In the genomic region with DNA sequence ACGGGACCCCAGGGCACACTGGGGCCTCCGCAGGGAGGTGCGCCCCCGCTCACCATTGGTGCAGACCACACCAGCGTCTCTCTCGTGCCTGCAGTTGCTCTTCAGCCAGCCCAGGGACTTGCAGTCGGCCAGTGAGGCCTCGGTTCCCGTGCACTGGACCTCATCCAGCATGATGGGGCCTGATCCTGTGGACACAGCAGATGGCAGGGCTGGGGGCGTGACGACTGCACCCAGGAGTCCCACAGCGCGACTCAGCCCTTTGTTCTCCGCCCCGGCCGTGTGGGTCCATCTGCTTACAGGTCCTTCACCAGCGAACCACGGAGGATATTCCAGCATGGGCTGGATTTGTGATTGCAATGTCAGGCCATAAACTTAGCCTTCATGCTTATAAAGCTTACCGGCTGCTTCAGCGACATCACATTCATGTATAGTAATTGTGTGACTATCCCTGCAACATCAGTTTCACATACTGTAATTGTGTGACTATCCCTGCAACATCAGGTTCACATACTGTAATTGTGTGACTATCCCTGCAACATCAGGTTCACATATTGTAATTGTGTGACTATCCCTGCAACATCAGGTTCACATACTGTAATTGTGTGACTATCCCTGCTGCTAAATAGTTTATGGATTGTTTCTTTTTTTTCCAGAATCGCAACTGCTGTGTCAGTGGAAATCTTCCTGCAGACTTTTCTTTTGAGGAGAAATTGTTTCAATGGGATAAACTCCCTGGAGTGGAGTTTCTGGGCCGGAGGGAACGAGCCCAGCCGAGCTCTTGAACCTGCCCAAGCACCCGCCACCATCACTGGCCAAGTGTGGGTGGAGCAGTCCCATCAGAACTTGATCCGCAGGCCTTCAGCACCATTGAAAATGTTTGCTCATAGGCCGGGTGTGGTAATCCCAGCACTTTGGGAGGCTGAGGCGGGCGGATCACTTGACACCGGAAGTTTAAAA, we compare ENCODE assay signal across 8 cellular contexts. TPM values are rescaled to one million over a fixed set of nuclear protein-coding genes. Genes with fewer than 3 reads are reported as not detected.
A peak's percentile ranks its signal among the peaks of the same experiment; 100 is the strongest.
DNase-seq lines count a peak whose midpoint lies in the region; ATAC-seq and TF ChIP-seq lines count a peak whose summit lies in the region.

No MANE protein-coding gene starts in this region.

- H3K4me3 ChIP-seq in endodermal cell (ENCODE audit: low read length), result no peak overlapping the region
- H3K4me3 ChIP-seq in mucosa of rectum (ENCODE audit: low read length in 2 of 2), result no peak overlapping the region

- H3K4me3 Mint-ChIP-seq in endodermal cell, result peak overlapping the region; percentile 41

- DNase-seq in NCI-H510A (lab: John Stamatoyannopoulos, UW) (peak; percentile 83), endodermal cell (peak; percentile 89), NCI-H1092 treated with DMSO at 0.1 percent for 48 hours (lab: John Stamatoyannopoulos, UW) (no peak)
- DNase-seq in effector CD8-positive, alpha-beta T cell (lab: John Stamatoyannopoulos, UW), result no peak

- no peak for ATAC-seq in GM19467 (IDR thresholded peaks at IDR 0.05; ENCODE audit: unreplicated experiment)
- ATAC-seq in GM18519 (IDR thresholded peaks at IDR 0.05; ENCODE audit: low FRiP score, unreplicated experiment), result no peak

- peaks cover 27% of the 10 kb centered on the region for H3K4me1 Mint-ChIP-seq in endodermal cell

- H3K27ac ChIP-seq in endodermal cell (ENCODE audit: low read depth, low read length), result peak overlapping the region; percentile 80
- H3K27ac ChIP-seq in mucosa of rectum (ENCODE audit: low read depth in 2 of 2, low read length in 2 of 2), result peak overlapping the region; percentile 66 to 70

- H3K9me3 ChIP-seq in ES-I3 (ENCODE audit: control insufficient read depth, insufficient read depth, low read length) (no peaks in the 10 kb centered on the region), endodermal cell (ENCODE audit: control insufficient read depth, low read length) (no peaks in the 10 kb centered on the region), mucosa of rectum (ENCODE audit: control insufficient read depth in 2 of 2, low read length in 2 of 2) (no peaks in the 10 kb centered on the region)

- no peak for TF ChIP-seq CTCF in endodermal cell (conservative IDR thresholded peaks at IDR 0.05)

- H3K36me3 ChIP-seq in ES-I3 (ENCODE audit: insufficient read depth, low read length) (no peaks in the 10 kb centered on the region), endodermal cell (ENCODE audit: control insufficient read depth, insufficient read depth, low read length) (no peaks in the 10 kb centered on the region), mucosa of rectum (ENCODE audit: control insufficient read depth in 2 of 2, insufficient read depth in 2 of 2, low read length in 2 of 2) (peaks cover 7 to 21% of the 10 kb centered on the region in 2 donors)

- no peaks in the 10 kb centered on the region for H3K27me3 Mint-ChIP-seq in endodermal cell (ENCODE audit: insufficient read depth)

- peaks cover 3% of the 10 kb centered on the region; the same call in 1 of the 2 replicates for H3K4me1 ChIP-seq in ES-I3 (ENCODE audit: insufficient read depth, low read length)
- peaks cover 10% of the 10 kb centered on the region for H3K4me1 ChIP-seq in endodermal cell (ENCODE audit: control insufficient read depth, insufficient read depth, low read length)
- H3K4me1 ChIP-seq in mucosa of rectum (ENCODE audit: control insufficient read depth in 2 of 2, insufficient read depth in 2 of 2, low read length in 2 of 2), result peaks cover 45 to 51% of the 10 kb centered on the region in 2 donors

- no peaks in the 10 kb centered on the region for H3K36me3 Mint-ChIP-seq in endodermal cell (ENCODE audit: low read depth)

- H3K27me3 ChIP-seq in endodermal cell (ENCODE audit: control insufficient read depth, insufficient read depth, low read length, poor library complexity, severe bottlenecking) (no peaks in the 10 kb centered on the region), mucosa of rectum (ENCODE audit: control insufficient read depth in 2 of 2, insufficient read depth in 2 of 2, low read length in 2 of 2) (no peaks in the 10 kb centered on the region)

- peak overlapping the region; percentile 47; the same call in 1 of the 2 replicates for H3K9ac ChIP-seq in ES-I3 (ENCODE audit: low read depth, low read length)
- H3K9ac ChIP-seq in endodermal cell (ENCODE audit: extremely low read depth, low read length, poor library complexity, severe bottlenecking), result no peak overlapping the region
- H3K9ac ChIP-seq in mucosa of rectum (ENCODE audit: low read depth in 1 of 2, low read length in 2 of 2), result no peak overlapping the region

- WGBS in endodermal cell (ENCODE audit: insufficient coverage in 1 of 2, insufficient read length in 1 of 2), 2 experiments, result 78 to 82% methylated on average over 19 to 30 of the region's 30 CpGs

- no peaks in the 10 kb centered on the region for H3K9me3 Mint-ChIP-seq in endodermal cell

- peak overlapping the region; percentile 91 for H3K27ac Mint-ChIP-seq in endodermal cell

RNA-seq across cellular contexts. Expression of gene LGALS3BP, which starts 4.8 kb away (rescaled TPM):
- total RNA-seq in endodermal cell, result 10 to 100 TPM; 23.3 to 71.4 TPM
- 51.4 TPM for polyA plus RNA-seq in endodermal cell (2013, experiment 1 of 2)
- 47.9 TPM for polyA plus RNA-seq in endodermal cell (2013, experiment 2 of 2)

RNA-seq across cellular contexts. Expression of gene CANT1, which starts 34.7 kb away (rescaled TPM):
- 10 to 100 TPM; 57.5 to 61.8 TPM for total RNA-seq in endodermal cell
- 50.7 TPM for polyA plus RNA-seq in endodermal cell (2013, experiment 1 of 2)
- polyA plus RNA-seq in endodermal cell (2013, experiment 2 of 2), result 48.7 TPM

RNA-seq across cellular contexts. Expression of gene C1QTNF1, which starts 49.1 kb away (rescaled TPM):
- total RNA-seq in endodermal cell, result 10 to 100 TPM; 16.0 to 16.5 TPM
- 1.5 TPM for polyA plus RNA-seq in endodermal cell (2013, experiment 1 of 2)
- 1.7 TPM for polyA plus RNA-seq in endodermal cell (2013, experiment 2 of 2)

RNA-seq across cellular contexts. Expression of gene TIMP2, which starts 49.7 kb away (rescaled TPM):
- total RNA-seq in endodermal cell, result 10 to 100 TPM; 36.9 to 42.7 TPM
- polyA plus RNA-seq in endodermal cell (2013, experiment 1 of 2), result 61.1 TPM
- 60.7 TPM for polyA plus RNA-seq in endodermal cell (2013, experiment 2 of 2)

Comparison
In these comparisons a context has a peak if more than half of its experiments do, and no peak if none do; other contexts are left out.
1. DNase-seq: peak in NCI-H510A (single experiment) and endodermal cell (single experiment); none in effector CD8-positive, alpha-beta T cell (single experiment) and NCI-H1092 treated with DMSO at 0.1 percent for 48 hours (single experiment).